ENCODE assay signal across 19 cellular contexts in the genomic region with DNA sequence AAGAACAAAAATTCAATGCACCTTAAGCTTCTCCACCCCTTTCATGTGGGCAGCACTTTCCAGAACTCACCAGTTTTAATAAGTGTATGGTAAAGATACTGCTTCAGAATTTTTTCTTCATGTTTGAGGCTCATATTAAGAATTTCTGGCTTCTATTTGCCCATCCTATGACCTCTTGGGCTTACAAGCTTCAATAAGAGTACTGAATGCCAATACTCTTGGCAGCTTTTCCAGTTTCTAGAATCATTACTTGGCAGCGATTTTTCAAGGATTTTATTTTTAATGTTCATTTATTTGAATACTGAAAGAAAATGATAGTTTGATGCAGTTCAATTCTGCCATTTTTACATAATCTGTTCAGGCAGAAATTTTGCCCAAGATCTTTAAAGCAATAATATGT.
"Had no signal": no experiment of that assay in that cellular context is flagged by ENCODE, and none has a peak within 500 bp of the region (broad histone marks: within the 10 kb centered on the region; RNA-seq: fewer than 3 reads in every experiment).

No MANE protein-coding gene starts in this region.

- ATAC-seq: natural killer cell; psoas muscle; sciatic nerve; stimulated activated naive B cell treated with anti-CD40 and anti-IgM and Interleukin-4, amounts not matched to agents 10 μg/mL and 1 μg/mL and 100 μg/mL, for 72 hours; stimulated activated naive CD8-positive, alpha-beta T cell treated with anti-CD3 and anti-CD28 coated beads, Interleukin-15, Interleukin-2, amounts not matched to agents 100 U/mL and 50 U/mL, for 24 hours; upper lobe of right lung had no signal

- DNase-seq: islet precursor cell; left ventricle myocardium inferior; mesendoderm; naive B cell; natural killer cell; nephron progenitor cell; occipital lobe; psoas muscle; stimulated activated CD4-positive, alpha-beta T cell treated with anti-CD3 and anti-CD28 coated beads, Interleukin-12 subunit alpha, Interleukin-12 subunit beta, amount 100 ng/mL, for 4 hours; stimulated activated CD4-positive, alpha-beta T cell treated with anti-CD3 and anti-CD28 coated beads, Interleukin-15, amount 100 ng/mL, for 24 hours; stimulated activated CD4-positive, alpha-beta T cell treated with anti-CD3 and anti-CD28 coated beads, Interleukin-2, amount 100 ng/mL, for 24 hours; stimulated activated CD4-positive, alpha-beta T cell treated with anti-CD3 and anti-CD28 coated beads, Interleukin-4, amount 100 ng/mL, for 1 hour; stimulated activated naive B cell treated with anti-CD40 and anti-IgM and Interleukin-4, amounts not matched to agents 10 μg/mL and 1 μg/mL and 100 μg/mL, for 72 hours; stimulated activated naive CD8-positive, alpha-beta T cell treated with anti-CD3 and anti-CD28 coated beads, Interleukin-15, Interleukin-2, amounts not matched to agents 100 U/mL and 50 U/mL, for 24 hours; stomach; tibial artery; trophoblast cell; upper lobe of right lung had no signal
